Comparison of ENCODE assay signal across 12 cellular contexts in the genomic region with DNA sequence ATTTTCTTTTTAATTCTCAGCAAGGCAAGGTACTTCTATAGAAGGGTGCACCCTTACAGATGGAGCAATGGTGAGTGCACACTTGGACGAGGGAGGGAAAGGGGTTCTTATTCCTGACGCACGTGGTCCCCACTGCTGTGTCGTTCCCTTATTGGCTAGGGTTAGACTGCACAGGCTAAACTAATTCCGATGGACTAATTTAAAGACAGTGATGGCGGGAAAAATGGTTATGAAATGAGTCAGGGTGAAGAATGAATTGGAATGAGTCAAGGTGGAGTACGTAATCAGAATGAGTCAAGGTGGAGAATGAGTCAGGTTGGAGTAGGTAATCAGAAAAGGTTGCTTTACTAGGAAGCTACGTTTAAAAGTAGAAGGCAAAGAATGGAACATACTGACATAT. TPM values are rescaled to one million over a fixed set of nuclear protein-coding genes. Genes with fewer than 3 reads are reported as not detected.
A peak's percentile ranks its signal among the peaks of the same experiment; 100 is the strongest.
DNase-seq lines count a peak whose midpoint lies in the region; ATAC-seq, FAIRE-seq and TF ChIP-seq lines count a peak whose summit lies in the region.
"Had no signal": no experiment of that assay in that cellular context is flagged by ENCODE, and none has a peak within 500 bp of the region (broad histone marks: within the 10 kb centered on the region; RNA-seq: fewer than 3 reads in every experiment).

No MANE protein-coding gene starts in this region.

- DNase-seq in activated T-cell treated with anti-CD3 and anti-CD28 coated beads for 48 hours (ENCODE audit: low read depth), result peak; percentile 26
- no peak for DNase-seq in activated T-cell treated with anti-CD3 and anti-CD28 coated beads, Interleukin-2, amount 50 U/mL, for 1 hour
- peak; percentile 70 for DNase-seq in activated CD8-positive, alpha-beta memory T cell treated with anti-CD3 and anti-CD28 coated beads, Interleukin-2, amount 50 U/mL, for 48 hours
- DNase-seq in immature natural killer cell, result no peak
- peak; percentile 34 for DNase-seq in stimulated activated naive CD8-positive, alpha-beta T cell treated with anti-CD3 and anti-CD28 coated beads, Interleukin-15, Interleukin-2, amounts not matched to agents 100 U/mL and 50 U/mL, for 24 hours
- DNase-seq in SHP77 (lab: John Stamatoyannopoulos, UW), result no peak
- no peak for DNase-seq in D721Med (ENCODE audit: insufficient read length, low spot score)
- no peak for DNase-seq in effector memory CD8-positive, alpha-beta T cell
- DNase-seq: H9, KG1, NCI-H526 treated with DMSO at 0.1 percent for 48 hours, occipital lobe had no signal

- H3K27ac Mint-ChIP-seq in immature natural killer cell, result peak overlapping the region in 5 of 6 donors; percentile 8 to 94 (median 68)
- H3K27ac Mint-ChIP-seq in effector memory CD8-positive, alpha-beta T cell, result no peak overlapping the region

- no peak for TF ChIP-seq CTCF in D721Med (IDR thresholded peaks at IDR 0.05; ENCODE audit: insufficient read depth, missing control alignments)

- peaks cover 13 to 24% (median 16%) of the 10 kb centered on the region in 3 donors for H3K27me3 Mint-ChIP-seq in immature natural killer cell (ENCODE audit: low read depth in 3 of 3)
- peaks cover 8 to 21% of the 10 kb centered on the region in 2 donors for H3K27me3 Mint-ChIP-seq in effector memory CD8-positive, alpha-beta T cell

- H3K4me3 Mint-ChIP-seq in immature natural killer cell, result no peak overlapping the region
- H3K4me3 Mint-ChIP-seq in effector memory CD8-positive, alpha-beta T cell, result no peak overlapping the region
- H3K4me3 Mint-ChIP-seq: H9 had no signal

- H3K9me3 Mint-ChIP-seq in immature natural killer cell, result no peaks in the 10 kb centered on the region
- H3K9me3 Mint-ChIP-seq in effector memory CD8-positive, alpha-beta T cell, result peaks cover 0 to 2% of the 10 kb centered on the region in 2 donors

- ATAC-seq in stimulated activated naive CD8-positive, alpha-beta T cell treated with anti-CD3 and anti-CD28 coated beads, Interleukin-15, Interleukin-2, amounts not matched to agents 100 U/mL and 50 U/mL, for 24 hours, result peak; percentile 15
- no peak for ATAC-seq in effector memory CD8-positive, alpha-beta T cell (replicated peaks)

- no peak for FAIRE-seq in D721Med (lab: Jason Lieb, UNC)

- H3K4me1 Mint-ChIP-seq in immature natural killer cell, result peaks cover 25 to 34% of the 10 kb centered on the region in 2 donors
- H3K4me1 Mint-ChIP-seq in effector memory CD8-positive, alpha-beta T cell (ENCODE audit: low read depth in 2 of 2), result peaks cover 19 to 24% of the 10 kb centered on the region in 2 donors

- no peaks in the 10 kb centered on the region for H3K36me3 Mint-ChIP-seq in immature natural killer cell
- H3K36me3 Mint-ChIP-seq in effector memory CD8-positive, alpha-beta T cell (ENCODE audit: insufficient read depth), result peaks cover 21% of the 10 kb centered on the region

RNA-seq across cellular contexts. Expression of gene HMGCS1, which starts 2.0 kb away (rescaled TPM):
- polyA plus RNA-seq in immature natural killer cell, result 10 to 100 TPM; 10.9 to 16.4 (median 11.9) TPM

Comparison
In these comparisons a context has a peak if more than half of its experiments do, and no peak if none do; other contexts are left out.
1. DNase-seq: peak in activated T-cell treated with anti-CD3 and anti-CD28 coated beads for 48 hours (single experiment), activated CD8-positive, alpha-beta memory T cell treated with anti-CD3 and anti-CD28 coated beads, Interleukin-2, amount 50 U/mL, for 48 hours (single experiment) and stimulated activated naive CD8-positive, alpha-beta T cell treated with anti-CD3 and anti-CD28 coated beads, Interleukin-15, Interleukin-2, amounts not matched to agents 100 U/mL and 50 U/mL, for 24 hours (single experiment); none in activated T-cell treated with anti-CD3 and anti-CD28 coated beads, Interleukin-2, amount 50 U/mL, for 1 hour (single experiment), immature natural killer cell (0 of 3), SHP77 (0 of 2), D721Med (single experiment) and effector memory CD8-positive, alpha-beta T cell (0 of 3).
2. H3K27ac Mint-ChIP-seq: peak in immature natural killer cell (5 of 6); none in effector memory CD8-positive, alpha-beta T cell (0 of 2).